ENCODE assay signal across 17 cellular contexts in genomic region chr2:226678422-226678821, GRCh38.
"Had no signal": no experiment of that assay in that cellular context is flagged by ENCODE, and none has a peak within 500 bp of the region (broad histone marks: within the 10 kb centered on the region; RNA-seq: fewer than 3 reads in every experiment).

No MANE protein-coding gene starts in this region.

- H3K27ac ChIP-seq: adrenal gland, pancreas had no signal

- H3K4me3 ChIP-seq: adrenal gland, lung, pancreas had no signal

- H3K27me3 ChIP-seq: adrenal gland, pancreas had no signal

- H3K36me3 ChIP-seq: adrenal gland, pancreas had no signal

- H3K9me3 ChIP-seq: adrenal gland, pancreas had no signal

- ATAC-seq: activated CD8-positive, alpha-beta T cell treated with anti-CD3 and anti-CD28 coated beads for 36 hours; activated T-cell treated with anti-CD3 and anti-CD28 coated beads, Interleukin-2, amount 50 U/mL, for 4 hours; naive thymus-derived CD4-positive, alpha-beta T cell; pancreas had no signal

- H3K4me1 ChIP-seq: pancreas had no signal

- DNase-seq: activated B cell treated with CpG ODN at 0.5 μM for 24 hours; activated CD4-positive, alpha-beta T cell treated with anti-CD3 and anti-CD28 coated beads for 48 hours; activated CD8-positive, alpha-beta T cell treated with anti-CD3 and anti-CD28 coated beads for 36 hours; activated effector memory CD4-positive, alpha-beta T cell treated with Interleukin-2 at 50 U/mL for 16 hours; activated T-cell treated with anti-CD3 and anti-CD28 coated beads, Interleukin-2, amount 50 U/mL, for 4 hours; adrenal gland; effector memory CD4-positive, alpha-beta T cell; foreskin fibroblast; glutamatergic neuron; kidney glomerular epithelial cell; naive thymus-derived CD4-positive, alpha-beta T cell; pancreas; stimulated activated CD4-positive, alpha-beta T cell treated with anti-CD3 and anti-CD28 coated beads, Interleukin-4, amount 100 ng/mL, for 1 hour; stimulated activated naive CD4-positive, alpha-beta T cell; SW 1271; trophoblast cell had no signal
